1 cellular context compared by ENCODE assay signal in genomic region chr11:12155696-12156095, GRCh38.
TF ChIP-seq lines count a peak whose summit lies in the region.

No MANE protein-coding gene starts in this region.

TF ChIP-seq in GM23338, 12 proteins besides CTCF, POLR2A, EP300 and RAD21 (continued from another document):
- TF ChIP-seq, protein P1, sequence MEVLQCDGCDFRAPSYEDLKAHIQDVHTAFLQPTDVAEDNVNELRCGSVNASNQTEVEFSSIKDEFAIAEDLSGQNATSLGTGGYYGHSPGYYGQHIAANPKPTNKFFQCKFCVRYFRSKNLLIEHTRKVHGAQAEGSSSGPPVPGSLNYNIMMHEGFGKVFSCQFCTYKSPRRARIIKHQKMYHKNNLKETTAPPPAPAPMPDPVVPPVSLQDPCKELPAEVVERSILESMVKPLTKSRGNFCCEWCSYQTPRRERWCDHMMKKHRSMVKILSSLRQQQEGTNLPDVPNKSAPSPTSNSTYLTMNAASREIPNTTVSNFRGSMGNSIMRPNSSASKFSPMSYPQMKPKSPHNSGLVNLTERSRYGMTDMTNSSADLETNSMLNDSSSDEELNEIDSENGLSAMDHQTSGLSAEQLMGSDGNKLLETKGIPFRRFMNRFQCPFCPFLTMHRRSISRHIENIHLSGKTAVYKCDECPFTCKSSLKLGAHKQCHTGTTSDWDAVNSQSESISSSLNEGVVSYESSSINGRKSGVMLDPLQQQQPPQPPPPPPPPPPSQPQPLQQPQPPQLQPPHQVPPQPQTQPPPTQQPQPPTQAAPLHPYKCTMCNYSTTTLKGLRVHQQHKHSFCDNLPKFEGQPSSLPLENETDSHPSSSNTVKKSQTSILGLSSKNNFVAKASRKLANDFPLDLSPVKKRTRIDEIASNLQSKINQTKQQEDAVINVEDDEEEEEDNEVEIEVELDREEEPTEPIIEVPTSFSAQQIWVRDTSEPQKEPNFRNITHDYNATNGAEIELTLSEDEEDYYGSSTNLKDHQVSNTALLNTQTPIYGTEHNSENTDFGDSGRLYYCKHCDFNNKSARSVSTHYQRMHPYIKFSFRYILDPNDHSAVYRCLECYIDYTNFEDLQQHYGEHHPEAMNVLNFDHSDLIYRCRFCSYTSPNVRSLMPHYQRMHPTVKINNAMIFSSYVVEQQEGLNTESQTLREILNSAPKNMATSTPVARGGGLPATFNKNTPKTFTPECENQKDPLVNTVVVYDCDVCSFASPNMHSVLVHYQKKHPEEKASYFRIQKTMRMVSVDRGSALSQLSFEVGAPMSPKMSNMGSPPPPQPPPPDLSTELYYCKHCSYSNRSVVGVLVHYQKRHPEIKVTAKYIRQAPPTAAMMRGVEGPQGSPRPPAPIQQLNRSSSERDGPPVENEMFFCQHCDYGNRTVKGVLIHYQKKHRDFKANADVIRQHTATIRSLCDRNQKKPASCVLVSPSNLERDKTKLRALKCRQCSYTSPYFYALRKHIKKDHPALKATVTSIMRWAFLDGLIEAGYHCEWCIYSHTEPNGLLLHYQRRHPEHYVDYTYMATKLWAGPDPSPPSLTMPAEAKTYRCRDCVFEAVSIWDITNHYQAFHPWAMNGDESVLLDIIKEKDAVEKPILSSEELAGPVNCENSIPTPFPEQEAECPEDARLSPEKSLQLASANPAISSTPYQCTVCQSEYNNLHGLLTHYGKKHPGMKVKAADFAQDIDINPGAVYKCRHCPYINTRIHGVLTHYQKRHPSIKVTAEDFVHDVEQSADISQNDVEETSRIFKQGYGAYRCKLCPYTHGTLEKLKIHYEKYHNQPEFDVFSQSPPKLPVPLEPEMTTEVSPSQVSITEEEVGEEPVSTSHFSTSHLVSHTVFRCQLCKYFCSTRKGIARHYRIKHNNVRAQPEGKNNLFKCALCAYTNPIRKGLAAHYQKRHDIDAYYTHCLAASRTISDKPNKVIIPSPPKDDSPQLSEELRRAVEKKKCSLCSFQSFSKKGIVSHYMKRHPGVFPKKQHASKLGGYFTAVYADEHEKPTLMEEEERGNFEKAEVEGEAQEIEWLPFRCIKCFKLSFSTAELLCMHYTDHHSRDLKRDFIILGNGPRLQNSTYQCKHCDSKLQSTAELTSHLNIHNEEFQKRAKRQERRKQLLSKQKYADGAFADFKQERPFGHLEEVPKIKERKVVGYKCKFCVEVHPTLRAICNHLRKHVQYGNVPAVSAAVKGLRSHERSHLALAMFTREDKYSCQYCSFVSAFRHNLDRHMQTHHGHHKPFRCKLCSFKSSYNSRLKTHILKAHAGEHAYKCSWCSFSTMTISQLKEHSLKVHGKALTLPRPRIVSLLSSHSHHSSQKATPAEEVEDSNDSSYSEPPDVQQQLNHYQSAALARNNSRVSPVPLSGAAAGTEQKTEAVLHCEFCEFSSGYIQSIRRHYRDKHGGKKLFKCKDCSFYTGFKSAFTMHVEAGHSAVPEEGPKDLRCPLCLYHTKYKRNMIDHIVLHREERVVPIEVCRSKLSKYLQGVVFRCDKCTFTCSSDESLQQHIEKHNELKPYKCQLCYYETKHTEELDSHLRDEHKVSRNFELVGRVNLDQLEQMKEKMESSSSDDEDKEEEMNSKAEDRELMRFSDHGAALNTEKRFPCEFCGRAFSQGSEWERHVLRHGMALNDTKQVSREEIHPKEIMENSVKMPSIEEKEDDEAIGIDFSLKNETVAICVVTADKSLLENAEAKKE (CRISPR knock-in tag; IDR thresholded peaks at IDR 0.05): no peak
- TF ChIP-seq EZH2 (IDR thresholded peaks at IDR 0.05; ENCODE audit: low read depth, unreplicated experiment): no peak
- no peak for TF ChIP-seq CREB1 (CRISPR knock-in tag; IDR thresholded peaks at IDR 0.05; ENCODE audit: low read depth)
- TF ChIP-seq REST (IDR thresholded peaks at IDR 0.05; ENCODE audit: unreplicated experiment): no peak
- TF ChIP-seq POLR2AphosphoS5 (IDR thresholded peaks at IDR 0.05; ENCODE audit: low read depth): no peak
- no peak for TF ChIP-seq NANOG (IDR thresholded peaks at IDR 0.05; ENCODE audit: borderline replicate concordance)
- TF ChIP-seq ETS1 (IDR thresholded peaks at IDR 0.05): no peak
- TF ChIP-seq EZH2phosphoT487 (IDR thresholded peaks at IDR 0.05; ENCODE audit: unreplicated experiment): no peak
- no peak for TF ChIP-seq JUNB (IDR thresholded peaks at IDR 0.05; ENCODE audit: unreplicated experiment)
- TF ChIP-seq ZNF331 (CRISPR knock-in tag; IDR thresholded peaks at IDR 0.05; ENCODE audit: low read depth): no peak
- TF ChIP-seq STAT1 (IDR thresholded peaks at IDR 0.05; ENCODE audit: unreplicated experiment): no peak
